In the genomic region with DNA sequence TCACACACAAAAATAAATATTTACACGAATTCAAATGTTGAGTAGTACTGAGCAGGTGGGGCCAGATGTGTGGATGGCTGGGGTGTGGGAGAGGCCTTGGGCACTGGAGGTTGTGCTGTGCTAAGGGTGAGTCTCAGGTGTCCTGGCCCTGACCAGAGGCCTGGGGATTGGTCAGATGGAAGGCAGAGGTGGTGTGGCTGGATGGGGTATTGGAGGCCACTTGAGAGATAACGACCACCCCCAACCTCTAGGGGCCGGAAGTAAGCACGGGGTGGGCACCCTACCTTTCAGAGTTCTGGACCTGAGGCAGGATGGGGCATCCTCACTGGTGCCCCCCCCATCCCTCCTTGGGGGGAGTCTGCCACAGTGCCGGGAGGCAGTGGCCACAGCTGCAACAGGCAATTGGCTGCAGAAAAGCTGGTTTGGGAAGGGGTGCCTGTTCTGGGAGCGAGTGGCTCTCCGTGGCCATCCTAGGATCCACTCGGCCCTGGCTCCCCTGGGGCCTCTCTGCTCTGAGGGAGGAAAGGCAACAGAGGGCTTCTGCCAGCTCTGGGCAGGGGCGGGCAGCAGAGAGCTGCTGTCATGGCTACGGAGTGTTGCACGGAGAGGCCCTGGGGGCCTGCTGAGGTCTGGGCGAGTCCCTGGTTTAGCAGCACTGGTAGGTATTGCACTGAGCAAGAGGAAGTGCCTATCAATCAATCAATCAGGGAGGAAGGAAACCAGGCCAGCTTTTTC, we compare ENCODE assay signal across 1 cellular context.
TF ChIP-seq lines count a peak whose summit lies in the region.

No MANE protein-coding gene starts in this region.

TF ChIP-seq in GM12878, 131 proteins besides CTCF, POLR2A, EP300 and RAD21 (continued from another document):
- TF ChIP-seq, protein P1, sequence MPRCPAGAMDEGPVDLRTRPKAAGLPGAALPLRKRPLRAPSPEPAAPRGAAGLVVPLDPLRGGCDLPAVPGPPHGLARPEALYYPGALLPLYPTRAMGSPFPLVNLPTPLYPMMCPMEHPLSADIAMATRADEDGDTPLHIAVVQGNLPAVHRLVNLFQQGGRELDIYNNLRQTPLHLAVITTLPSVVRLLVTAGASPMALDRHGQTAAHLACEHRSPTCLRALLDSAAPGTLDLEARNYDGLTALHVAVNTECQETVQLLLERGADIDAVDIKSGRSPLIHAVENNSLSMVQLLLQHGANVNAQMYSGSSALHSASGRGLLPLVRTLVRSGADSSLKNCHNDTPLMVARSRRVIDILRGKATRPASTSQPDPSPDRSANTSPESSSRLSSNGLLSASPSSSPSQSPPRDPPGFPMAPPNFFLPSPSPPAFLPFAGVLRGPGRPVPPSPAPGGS (IDR thresholded peaks at IDR 0.05; ENCODE audit: borderline replicate concordance, insufficient read depth, low read depth, low read length, poor library complexity, severe bottlenecking): peak; percentile 6
- TF ChIP-seq SPI1 (IDR thresholded peaks at IDR 0.05; ENCODE audit: borderline replicate concordance, insufficient read depth, low read depth, low read length) (peak; percentile 48; the same call in 1 of the 2 replicates), EED (IDR thresholded peaks at IDR 0.05; ENCODE audit: low read depth) (no peak), TCF7 (IDR thresholded peaks at IDR 0.05; ENCODE audit: borderline replicate concordance) (no peak), CREB1 (IDR thresholded peaks at IDR 0.05; ENCODE audit: low read depth) (0 out of 2 replicates have a peak, but pooled peaks have one; percentile 10), POLR2AphosphoS2 (IDR thresholded peaks at IDR 0.05; ENCODE audit: low read depth, low read length) (peak; percentile 2; the same call in 1 of the 2 replicates), ZSCAN29 (IDR thresholded peaks at IDR 0.05) (no peak), MEF2B (IDR thresholded peaks at IDR 0.05; ENCODE audit: partially characterized antibody, poor library complexity, severe bottlenecking) (peak; percentile 28), GATAD2B (conservative IDR thresholded peaks at IDR 0.05; ENCODE audit: low read depth) (peak; percentile 16; the same call in 1 of the 2 replicates)
- TF ChIP-seq, protein P2, sequence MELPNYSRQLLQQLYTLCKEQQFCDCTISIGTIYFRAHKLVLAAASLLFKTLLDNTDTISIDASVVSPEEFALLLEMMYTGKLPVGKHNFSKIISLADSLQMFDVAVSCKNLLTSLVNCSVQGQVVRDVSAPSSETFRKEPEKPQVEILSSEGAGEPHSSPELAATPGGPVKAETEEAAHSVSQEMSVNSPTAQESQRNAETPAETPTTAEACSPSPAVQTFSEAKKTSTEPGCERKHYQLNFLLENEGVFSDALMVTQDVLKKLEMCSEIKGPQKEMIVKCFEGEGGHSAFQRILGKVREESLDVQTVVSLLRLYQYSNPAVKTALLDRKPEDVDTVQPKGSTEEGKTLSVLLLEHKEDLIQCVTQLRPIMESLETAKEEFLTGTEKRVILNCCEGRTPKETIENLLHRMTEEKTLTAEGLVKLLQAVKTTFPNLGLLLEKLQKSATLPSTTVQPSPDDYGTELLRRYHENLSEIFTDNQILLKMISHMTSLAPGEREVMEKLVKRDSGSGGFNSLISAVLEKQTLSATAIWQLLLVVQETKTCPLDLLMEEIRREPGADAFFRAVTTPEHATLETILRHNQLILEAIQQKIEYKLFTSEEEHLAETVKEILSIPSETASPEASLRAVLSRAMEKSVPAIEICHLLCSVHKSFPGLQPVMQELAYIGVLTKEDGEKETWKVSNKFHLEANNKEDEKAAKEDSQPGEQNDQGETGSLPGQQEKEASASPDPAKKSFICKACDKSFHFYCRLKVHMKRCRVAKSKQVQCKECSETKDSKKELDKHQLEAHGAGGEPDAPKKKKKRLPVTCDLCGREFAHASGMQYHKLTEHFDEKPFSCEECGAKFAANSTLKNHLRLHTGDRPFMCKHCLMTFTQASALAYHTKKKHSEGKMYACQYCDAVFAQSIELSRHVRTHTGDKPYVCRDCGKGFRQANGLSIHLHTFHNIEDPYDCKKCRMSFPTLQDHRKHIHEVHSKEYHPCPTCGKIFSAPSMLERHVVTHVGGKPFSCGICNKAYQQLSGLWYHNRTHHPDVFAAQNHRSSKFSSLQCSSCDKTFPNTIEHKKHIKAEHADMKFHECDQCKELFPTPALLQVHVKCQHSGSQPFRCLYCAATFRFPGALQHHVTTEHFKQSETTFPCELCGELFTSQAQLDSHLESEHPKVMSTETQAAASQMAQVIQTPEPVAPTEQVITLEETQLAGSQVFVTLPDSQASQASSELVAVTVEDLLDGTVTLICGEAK (IDR thresholded peaks at IDR 0.05; ENCODE audit: borderline replicate concordance): no peak
- TF ChIP-seq, protein P3, sequence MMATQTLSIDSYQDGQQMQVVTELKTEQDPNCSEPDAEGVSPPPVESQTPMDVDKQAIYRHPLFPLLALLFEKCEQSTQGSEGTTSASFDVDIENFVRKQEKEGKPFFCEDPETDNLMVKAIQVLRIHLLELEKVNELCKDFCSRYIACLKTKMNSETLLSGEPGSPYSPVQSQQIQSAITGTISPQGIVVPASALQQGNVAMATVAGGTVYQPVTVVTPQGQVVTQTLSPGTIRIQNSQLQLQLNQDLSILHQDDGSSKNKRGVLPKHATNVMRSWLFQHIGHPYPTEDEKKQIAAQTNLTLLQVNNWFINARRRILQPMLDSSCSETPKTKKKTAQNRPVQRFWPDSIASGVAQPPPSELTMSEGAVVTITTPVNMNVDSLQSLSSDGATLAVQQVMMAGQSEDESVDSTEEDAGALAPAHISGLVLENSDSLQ (IDR thresholded peaks at IDR 0.05): peak; percentile 81
- TF ChIP-seq, protein P4, sequence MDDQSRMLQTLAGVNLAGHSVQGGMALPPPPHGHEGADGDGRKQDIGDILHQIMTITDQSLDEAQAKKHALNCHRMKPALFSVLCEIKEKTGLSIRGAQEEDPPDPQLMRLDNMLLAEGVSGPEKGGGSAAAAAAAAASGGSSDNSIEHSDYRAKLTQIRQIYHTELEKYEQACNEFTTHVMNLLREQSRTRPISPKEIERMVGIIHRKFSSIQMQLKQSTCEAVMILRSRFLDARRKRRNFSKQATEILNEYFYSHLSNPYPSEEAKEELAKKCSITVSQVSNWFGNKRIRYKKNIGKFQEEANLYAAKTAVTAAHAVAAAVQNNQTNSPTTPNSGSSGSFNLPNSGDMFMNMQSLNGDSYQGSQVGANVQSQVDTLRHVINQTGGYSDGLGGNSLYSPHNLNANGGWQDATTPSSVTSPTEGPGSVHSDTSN (IDR thresholded peaks at IDR 0.05; ENCODE audit: insufficient replicate concordance, low read depth, low read length): peak; percentile 52
- TF ChIP-seq, protein P5, sequence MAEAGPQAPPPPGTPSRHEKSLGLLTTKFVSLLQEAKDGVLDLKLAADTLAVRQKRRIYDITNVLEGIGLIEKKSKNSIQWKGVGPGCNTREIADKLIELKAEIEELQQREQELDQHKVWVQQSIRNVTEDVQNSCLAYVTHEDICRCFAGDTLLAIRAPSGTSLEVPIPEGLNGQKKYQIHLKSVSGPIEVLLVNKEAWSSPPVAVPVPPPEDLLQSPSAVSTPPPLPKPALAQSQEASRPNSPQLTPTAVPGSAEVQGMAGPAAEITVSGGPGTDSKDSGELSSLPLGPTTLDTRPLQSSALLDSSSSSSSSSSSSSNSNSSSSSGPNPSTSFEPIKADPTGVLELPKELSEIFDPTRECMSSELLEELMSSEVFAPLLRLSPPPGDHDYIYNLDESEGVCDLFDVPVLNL (IDR thresholded peaks at IDR 0.05; ENCODE audit: low read depth, low read length): no peak
